In genomic region chr6:45924763-45925342, GRCh38 we compare ENCODE assay signal across 10 cellular contexts.
"Had no signal": no experiment of that assay in that cellular context is flagged by ENCODE, and none has a peak within 500 bp of the region (broad histone marks: within the 10 kb centered on the region; RNA-seq: fewer than 3 reads in every experiment).

No MANE protein-coding gene starts in this region.

- H3K4me3 Mint-ChIP-seq: activated CD8-positive, alpha-beta memory T cell treated with anti-CD3 and anti-CD28 coated beads, Interleukin-2, amount 10 ng/mL, durations not matched to agents 7 days and 5 days; WTC11 had no signal

- H3K27ac Mint-ChIP-seq: WTC11 had no signal

- H3K36me3 ChIP-seq: tibial artery had no signal

- FAIRE-seq: colon, islet of Langerhans had no signal

- DNase-seq: foreskin keratinocyte, left ventricle myocardium inferior, posterior cingulate gyrus, T-helper 9 cell, tibial artery had no signal

- H3K27me3 ChIP-seq: foreskin keratinocyte had no signal

- H3K4me3 ChIP-seq: left ventricle myocardium inferior, tibial artery had no signal

- ATAC-seq: WTC11 had no signal

- H3K4me1 ChIP-seq: foreskin keratinocyte, tibial artery had no signal

- H3K36me3 Mint-ChIP-seq: activated CD8-positive, alpha-beta memory T cell treated with anti-CD3 and anti-CD28 coated beads, Interleukin-2, amount 10 ng/mL, durations not matched to agents 7 days and 5 days; WTC11 had no signal

- H3K9me3 Mint-ChIP-seq: activated naive CD8-positive, alpha-beta T cell treated with anti-CD3 and anti-CD28 coated beads, Interleukin-2, amount 50 U/mL, for 24 hours; WTC11 had no signal

- H3K27me3 Mint-ChIP-seq: activated CD8-positive, alpha-beta memory T cell treated with anti-CD3 and anti-CD28 coated beads, Interleukin-2, amount 10 ng/mL, durations not matched to agents 7 days and 5 days; activated naive CD8-positive, alpha-beta T cell treated with anti-CD3 and anti-CD28 coated beads, Interleukin-2, amount 50 U/mL, for 24 hours had no signal

- H3K27ac ChIP-seq: foreskin keratinocyte, left ventricle myocardium inferior, tibial artery had no signal

- H3K9me3 ChIP-seq: left ventricle myocardium inferior, tibial artery had no signal
